In the genomic region with DNA sequence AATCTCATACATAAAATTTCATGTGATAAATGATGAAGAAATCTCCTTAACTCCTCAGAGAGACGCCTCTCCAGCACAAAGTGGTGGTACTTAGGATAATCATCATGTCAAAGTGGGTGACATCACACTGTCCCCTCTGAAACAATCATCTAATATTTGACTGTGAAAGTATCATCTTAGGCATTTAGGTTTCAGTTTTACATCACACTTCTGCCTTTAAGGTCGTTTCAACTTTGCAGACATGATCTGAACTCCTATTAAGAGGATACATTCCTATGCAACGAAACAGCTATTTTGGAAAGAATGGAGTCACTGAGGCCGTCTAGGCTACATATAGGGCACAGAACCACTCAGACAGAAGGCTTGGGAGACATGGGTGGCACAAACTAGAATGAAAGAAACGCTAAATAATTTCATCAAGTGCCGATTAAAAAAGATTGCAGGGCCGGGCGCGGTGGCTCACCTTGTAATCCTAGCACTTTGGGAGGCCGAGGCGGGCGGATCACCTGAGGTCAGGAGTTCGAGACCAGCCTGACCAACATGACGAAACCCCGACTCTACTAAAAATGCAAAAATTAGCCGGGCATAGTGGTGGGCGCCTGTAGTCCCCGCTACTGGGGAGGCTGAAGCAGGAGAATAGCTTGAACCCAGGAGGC, we compare ENCODE assay signal across 8 cellular contexts. TPM values are rescaled to one million over a fixed set of nuclear protein-coding genes. Genes with fewer than 3 reads are reported as not detected.
A peak's percentile ranks its signal among the peaks of the same experiment; 100 is the strongest.
DNase-seq lines count a peak whose midpoint lies in the region; ATAC-seq, FAIRE-seq and TF ChIP-seq lines count a peak whose summit lies in the region.

No MANE protein-coding gene starts in this region.

- 82 to 84% methylated on average over 18 of the region's 18 CpGs for WGBS in upper lobe of left lung, 2 donors

- H3K4me1 ChIP-seq in OCI-LY3 (ENCODE audit: low read length) (peaks cover 61% of the 10 kb centered on the region), fibroblast of lung (ENCODE audit: control insufficient read depth, extremely low read depth, insufficient read depth, low read length) (peaks cover 20% of the 10 kb centered on the region), upper lobe of left lung (peaks cover 21 to 56% (median 46%) of the 10 kb centered on the region in 4 donors)

- no peaks in the 10 kb centered on the region for H3K27me3 ChIP-seq in OCI-LY3 (ENCODE audit: low read depth, low read length)
- H3K27me3 ChIP-seq in fibroblast of lung (ENCODE audit: control insufficient read depth, insufficient read depth, low read length) = no peaks in the 10 kb centered on the region
- H3K27me3 ChIP-seq in upper lobe of left lung = no peaks in the 10 kb centered on the region

- peak overlapping the region; percentile 83 for H3K4me3 ChIP-seq in OCI-LY3 (ENCODE audit: low read length)
- peak overlapping the region in 3 of 4 experiments; percentile 5 to 88 (median 85) for H3K4me3 ChIP-seq in fibroblast of lung (replicated peaks in 1 of 4; ENCODE audit: control extremely low read depth in 1 of 4, insufficient read depth in 1 of 4, low read depth in 3 of 4, low read length in 4 of 4)
- peak overlapping the region in 1 of 4 donors; percentile 93 for H3K4me3 ChIP-seq in upper lobe of left lung

- ATAC-seq in GM21825 (IDR thresholded peaks at IDR 0.05; ENCODE audit: unreplicated experiment) = peak; percentile 31
- ATAC-seq in upper lobe of left lung (ENCODE audit: low FRiP score in 2 of 2) = no peak
- no peak for ATAC-seq in Right ventricle myocardium superior (ENCODE audit: poor library complexity)

- H3K9me3 ChIP-seq in OCI-LY3 (ENCODE audit: insufficient read depth, low read length) (no peaks in the 10 kb centered on the region), fibroblast of lung (ENCODE audit: control insufficient read depth, insufficient read depth, low read depth, low read length) (no peaks in the 10 kb centered on the region), upper lobe of left lung (no peaks in the 10 kb centered on the region)

- H4K20me1 ChIP-seq in OCI-LY3 (ENCODE audit: insufficient read depth, low read length) (peaks cover 45% of the 10 kb centered on the region), fibroblast of lung (ENCODE audit: control insufficient read depth, extremely low read depth, insufficient read depth, low read length) (no peaks in the 10 kb centered on the region)

- peak overlapping the region; percentile 95 for H3K4me2 ChIP-seq in OCI-LY3 (ENCODE audit: low read length)
- peak overlapping the region; percentile 39 for H3K4me2 ChIP-seq in fibroblast of lung (ENCODE audit: extremely low read depth, insufficient read depth, low read length)

- H3K79me2 ChIP-seq in OCI-LY3 (ENCODE audit: low read length) (peaks cover 91% of the 10 kb centered on the region), fibroblast of lung (ENCODE audit: control insufficient read depth, insufficient read depth, low read length) (peaks cover 49% of the 10 kb centered on the region)

- H3K36me3 ChIP-seq in OCI-LY3 (replicated peaks; ENCODE audit: low read depth, low read length) (peaks cover 31% of the 10 kb centered on the region), fibroblast of lung (ENCODE audit: control insufficient read depth, insufficient read depth, low read length) (no peaks in the 10 kb centered on the region), upper lobe of left lung (no peaks in the 10 kb centered on the region)

- intact Hi-C loops in Right ventricle myocardium superior (cut with DNase I) = no loop called here

- FAIRE-seq in GM18507 (lab: Jason Lieb, UNC) = peak; percentile 96

- H2AFZ ChIP-seq in OCI-LY3 (ENCODE audit: low read depth, low read length) = no peak overlapping the region
- H2AFZ ChIP-seq in fibroblast of lung (ENCODE audit: low read length) = no peak overlapping the region

- peak overlapping the region; percentile 93 for H3K9ac ChIP-seq in OCI-LY3 (ENCODE audit: low read length)
- peak overlapping the region; percentile 1 for H3K9ac ChIP-seq in fibroblast of lung (ENCODE audit: insufficient read depth, low read length)

- no peak for TF ChIP-seq POLR2A in upper lobe of left lung (IDR thresholded peaks at IDR 0.05)

- TF ChIP-seq EP300 in upper lobe of left lung (IDR thresholded peaks at IDR 0.05) = no peak

- DNase-seq in GM18507 (ENCODE audit: extremely low spot score, insufficient read length, low read depth) = no peak
- DNase-seq in fibroblast of lung (ENCODE audit: low read depth in 2 of 2) = peak in 1 of 2 donors; percentile 47
- DNase-seq in upper lobe of left lung = no peak
- no peak for DNase-seq in NCI-H1694 (lab: John Stamatoyannopoulos, UW)
- no peak for DNase-seq in iPS-NIHi7 (ENCODE audit: extremely low spot score)
- no peak for DNase-seq in Right ventricle myocardium superior

- TF ChIP-seq CTCF in OCI-LY3 (IDR thresholded peaks at IDR 0.05; ENCODE audit: low read depth, low read length) (no peak), fibroblast of lung (conservative IDR thresholded peaks at IDR 0.05 in 1 of 2, IDR thresholded peaks at IDR 0.05 in 1 of 2; ENCODE audit: low read depth in 1 of 2, low read length in 2 of 2) (no peak), upper lobe of left lung (IDR thresholded peaks at IDR 0.05) (no peak)

- H3K27ac ChIP-seq in OCI-LY3 (ENCODE audit: low read length) (peak overlapping the region; percentile 95), fibroblast of lung (ENCODE audit: insufficient read depth, low read length) (no peak overlapping the region), upper lobe of left lung (peak overlapping the region; percentile 33 to 95 (median 90))

RNA-seq across cellular contexts. Expression of a gene that starts 2.0 kb away (rescaled TPM):
- 44.9 and 70.7 TPM in 2 replicates for total RNA-seq in fibroblast of lung
- polyA plus RNA-seq in fibroblast of lung = 52.1 and 73.8 TPM in 2 replicates
- polyA plus RNA-seq in fibroblast of lung (2012) = 49.6 and 77.2 TPM in 2 replicates
- 83.1 and 186 TPM in 2 replicates for polyA minus RNA-seq in fibroblast of lung (ENCODE audit: low replicate concordance)
- total RNA-seq in upper lobe of left lung = 10 to 100 TPM; 27.2 to 67.6 (median 45.0) TPM
- total RNA-seq in Right ventricle myocardium superior = 21.8 TPM
